In the genomic region with DNA sequence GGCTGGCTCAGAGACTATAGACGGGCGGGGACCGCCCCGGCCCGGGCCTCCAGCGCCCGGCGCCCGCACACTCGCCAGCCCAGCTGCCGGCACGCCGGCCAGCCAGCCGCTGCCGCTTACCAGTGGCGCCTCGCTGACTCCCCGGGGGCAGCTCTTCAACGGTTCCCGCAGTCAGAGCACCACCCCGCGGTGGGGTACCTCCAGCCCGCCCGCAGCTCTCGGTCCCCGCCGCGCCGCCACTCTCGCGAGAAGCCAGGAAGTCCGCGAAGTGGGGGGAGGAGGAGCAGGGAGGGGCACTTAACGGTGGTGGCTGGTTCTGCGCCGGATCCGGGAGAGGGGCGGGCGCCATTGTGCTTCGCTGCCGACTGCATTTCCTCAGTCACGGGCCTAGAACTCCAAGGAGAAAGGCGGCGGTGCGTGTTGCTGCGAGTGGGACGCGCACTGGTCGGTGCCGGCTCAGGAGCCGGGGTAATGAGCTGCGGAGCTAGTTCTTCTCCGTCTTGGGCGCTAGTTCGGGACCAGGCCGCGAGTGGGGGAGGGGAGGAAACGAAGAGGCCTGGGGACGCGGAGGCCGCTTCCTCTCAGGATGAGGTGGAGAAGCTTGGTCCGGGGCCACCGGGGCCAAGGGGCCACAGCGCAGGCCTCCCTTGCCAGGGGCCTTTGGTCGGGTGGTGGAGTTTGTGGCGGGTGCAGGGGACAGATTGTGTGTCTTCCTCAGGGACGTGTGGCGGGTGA, we compare ENCODE assay signal across 1 cellular context.
TF ChIP-seq lines count a peak whose summit lies in the region.

A gene with protein sequence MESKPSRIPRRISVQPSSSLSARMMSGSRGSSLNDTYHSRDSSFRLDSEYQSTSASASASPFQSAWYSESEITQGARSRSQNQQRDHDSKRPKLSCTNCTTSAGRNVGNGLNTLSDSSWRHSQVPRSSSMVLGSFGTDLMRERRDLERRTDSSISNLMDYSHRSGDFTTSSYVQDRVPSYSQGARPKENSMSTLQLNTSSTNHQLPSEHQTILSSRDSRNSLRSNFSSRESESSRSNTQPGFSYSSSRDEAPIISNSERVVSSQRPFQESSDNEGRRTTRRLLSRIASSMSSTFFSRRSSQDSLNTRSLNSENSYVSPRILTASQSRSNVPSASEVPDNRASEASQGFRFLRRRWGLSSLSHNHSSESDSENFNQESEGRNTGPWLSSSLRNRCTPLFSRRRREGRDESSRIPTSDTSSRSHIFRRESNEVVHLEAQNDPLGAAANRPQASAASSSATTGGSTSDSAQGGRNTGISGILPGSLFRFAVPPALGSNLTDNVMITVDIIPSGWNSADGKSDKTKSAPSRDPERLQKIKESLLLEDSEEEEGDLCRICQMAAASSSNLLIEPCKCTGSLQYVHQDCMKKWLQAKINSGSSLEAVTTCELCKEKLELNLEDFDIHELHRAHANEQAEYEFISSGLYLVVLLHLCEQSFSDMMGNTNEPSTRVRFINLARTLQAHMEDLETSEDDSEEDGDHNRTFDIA (plus strand): TSS at position 313 of the 735 bp plus-strand sequence. CDS start 16,517 bp downstream, outside the sequence.

TF ChIP-seq in HepG2, 621 proteins besides CTCF, POLR2A, EP300 and RAD21 (continued from another document and continues in another):
- TF ChIP-seq, protein P1, sequence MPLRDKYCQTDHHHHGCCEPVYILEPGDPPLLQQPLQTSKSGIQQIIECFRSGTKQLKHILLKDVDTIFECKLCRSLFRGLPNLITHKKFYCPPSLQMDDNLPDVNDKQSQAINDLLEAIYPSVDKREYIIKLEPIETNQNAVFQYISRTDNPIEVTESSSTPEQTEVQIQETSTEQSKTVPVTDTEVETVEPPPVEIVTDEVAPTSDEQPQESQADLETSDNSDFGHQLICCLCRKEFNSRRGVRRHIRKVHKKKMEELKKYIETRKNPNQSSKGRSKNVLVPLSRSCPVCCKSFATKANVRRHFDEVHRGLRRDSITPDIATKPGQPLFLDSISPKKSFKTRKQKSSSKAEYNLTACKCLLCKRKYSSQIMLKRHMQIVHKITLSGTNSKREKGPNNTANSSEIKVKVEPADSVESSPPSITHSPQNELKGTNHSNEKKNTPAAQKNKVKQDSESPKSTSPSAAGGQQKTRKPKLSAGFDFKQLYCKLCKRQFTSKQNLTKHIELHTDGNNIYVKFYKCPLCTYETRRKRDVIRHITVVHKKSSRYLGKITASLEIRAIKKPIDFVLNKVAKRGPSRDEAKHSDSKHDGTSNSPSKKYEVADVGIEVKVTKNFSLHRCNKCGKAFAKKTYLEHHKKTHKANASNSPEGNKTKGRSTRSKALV (CRISPR knock-in tag; IDR thresholded peaks at IDR 0.05) = peak; percentile 73
- TF ChIP-seq CHD2 (IDR thresholded peaks at IDR 0.05; ENCODE audit: low read depth, low read length) (peak; percentile 99), KDM6A (CRISPR knock-in tag; IDR thresholded peaks at IDR 0.05; ENCODE audit: low read depth) (no peak; the same call in 1 of the 2 replicates), NCOA5 (CRISPR knock-in tag; IDR thresholded peaks at IDR 0.05) (no peak), SRSF1 (optimal IDR thresholded peaks at IDR 0.05; ENCODE audit: low read depth, low read length) (peak; percentile 99), ZNF772 (CRISPR knock-in tag; IDR thresholded peaks at IDR 0.05) (peak; percentile 97), ZNF850 (CRISPR knock-in tag; conservative IDR thresholded peaks at IDR 0.05) (peak; percentile 94), POLR2AphosphoS2 (IDR thresholded peaks at IDR 0.05; ENCODE audit: low read depth, low read length) (peak; percentile 94), ZNF253 (CRISPR knock-in tag; IDR thresholded peaks at IDR 0.05; ENCODE audit: borderline replicate concordance) (peak; percentile 92; the same call in 1 of the 2 replicates), HNRNPK (IDR thresholded peaks at IDR 0.05; ENCODE audit: low read depth, low read length, poor library complexity, severe bottlenecking) (peak; percentile 91), ZNF747 (CRISPR knock-in tag; IDR thresholded peaks at IDR 0.05; ENCODE audit: borderline replicate concordance) (peak; percentile 95; the same call in 1 of the 2 replicates), SNAPC2 (CRISPR knock-in tag; IDR thresholded peaks at IDR 0.05) (peak; percentile 94), ESRRA (CRISPR knock-in tag; IDR thresholded peaks at IDR 0.05; ENCODE audit: low read depth) (peak; percentile 89)
- TF ChIP-seq, protein P2, sequence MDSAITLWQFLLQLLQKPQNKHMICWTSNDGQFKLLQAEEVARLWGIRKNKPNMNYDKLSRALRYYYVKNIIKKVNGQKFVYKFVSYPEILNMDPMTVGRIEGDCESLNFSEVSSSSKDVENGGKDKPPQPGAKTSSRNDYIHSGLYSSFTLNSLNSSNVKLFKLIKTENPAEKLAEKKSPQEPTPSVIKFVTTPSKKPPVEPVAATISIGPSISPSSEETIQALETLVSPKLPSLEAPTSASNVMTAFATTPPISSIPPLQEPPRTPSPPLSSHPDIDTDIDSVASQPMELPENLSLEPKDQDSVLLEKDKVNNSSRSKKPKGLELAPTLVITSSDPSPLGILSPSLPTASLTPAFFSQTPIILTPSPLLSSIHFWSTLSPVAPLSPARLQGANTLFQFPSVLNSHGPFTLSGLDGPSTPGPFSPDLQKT (CRISPR knock-in tag; IDR thresholded peaks at IDR 0.05; ENCODE audit: borderline replicate concordance) = no peak
- TF ChIP-seq, protein P3, sequence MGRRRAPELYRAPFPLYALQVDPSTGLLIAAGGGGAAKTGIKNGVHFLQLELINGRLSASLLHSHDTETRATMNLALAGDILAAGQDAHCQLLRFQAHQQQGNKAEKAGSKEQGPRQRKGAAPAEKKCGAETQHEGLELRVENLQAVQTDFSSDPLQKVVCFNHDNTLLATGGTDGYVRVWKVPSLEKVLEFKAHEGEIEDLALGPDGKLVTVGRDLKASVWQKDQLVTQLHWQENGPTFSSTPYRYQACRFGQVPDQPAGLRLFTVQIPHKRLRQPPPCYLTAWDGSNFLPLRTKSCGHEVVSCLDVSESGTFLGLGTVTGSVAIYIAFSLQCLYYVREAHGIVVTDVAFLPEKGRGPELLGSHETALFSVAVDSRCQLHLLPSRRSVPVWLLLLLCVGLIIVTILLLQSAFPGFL (CRISPR knock-in tag; IDR thresholded peaks at IDR 0.05) = no peak
- TF ChIP-seq, protein P4, sequence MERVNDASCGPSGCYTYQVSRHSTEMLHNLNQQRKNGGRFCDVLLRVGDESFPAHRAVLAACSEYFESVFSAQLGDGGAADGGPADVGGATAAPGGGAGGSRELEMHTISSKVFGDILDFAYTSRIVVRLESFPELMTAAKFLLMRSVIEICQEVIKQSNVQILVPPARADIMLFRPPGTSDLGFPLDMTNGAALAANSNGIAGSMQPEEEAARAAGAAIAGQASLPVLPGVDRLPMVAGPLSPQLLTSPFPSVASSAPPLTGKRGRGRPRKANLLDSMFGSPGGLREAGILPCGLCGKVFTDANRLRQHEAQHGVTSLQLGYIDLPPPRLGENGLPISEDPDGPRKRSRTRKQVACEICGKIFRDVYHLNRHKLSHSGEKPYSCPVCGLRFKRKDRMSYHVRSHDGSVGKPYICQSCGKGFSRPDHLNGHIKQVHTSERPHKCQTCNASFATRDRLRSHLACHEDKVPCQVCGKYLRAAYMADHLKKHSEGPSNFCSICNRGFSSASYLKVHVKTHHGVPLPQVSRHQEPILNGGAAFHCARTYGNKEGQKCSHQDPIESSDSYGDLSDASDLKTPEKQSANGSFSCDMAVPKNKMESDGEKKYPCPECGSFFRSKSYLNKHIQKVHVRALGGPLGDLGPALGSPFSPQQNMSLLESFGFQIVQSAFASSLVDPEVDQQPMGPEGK (CRISPR knock-in tag; IDR thresholded peaks at IDR 0.05) = peak; percentile 99
- TF ChIP-seq, protein P5, sequence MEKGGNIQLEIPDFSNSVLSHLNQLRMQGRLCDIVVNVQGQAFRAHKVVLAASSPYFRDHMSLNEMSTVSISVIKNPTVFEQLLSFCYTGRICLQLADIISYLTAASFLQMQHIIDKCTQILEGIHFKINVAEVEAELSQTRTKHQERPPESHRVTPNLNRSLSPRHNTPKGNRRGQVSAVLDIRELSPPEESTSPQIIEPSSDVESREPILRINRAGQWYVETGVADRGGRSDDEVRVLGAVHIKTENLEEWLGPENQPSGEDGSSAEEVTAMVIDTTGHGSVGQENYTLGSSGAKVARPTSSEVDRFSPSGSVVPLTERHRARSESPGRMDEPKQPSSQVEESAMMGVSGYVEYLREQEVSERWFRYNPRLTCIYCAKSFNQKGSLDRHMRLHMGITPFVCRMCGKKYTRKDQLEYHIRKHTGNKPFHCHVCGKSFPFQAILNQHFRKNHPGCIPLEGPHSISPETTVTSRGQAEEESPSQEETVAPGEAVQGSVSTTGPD (CRISPR knock-in tag; IDR thresholded peaks at IDR 0.05) = peak; percentile 86
- TF ChIP-seq, protein P6, sequence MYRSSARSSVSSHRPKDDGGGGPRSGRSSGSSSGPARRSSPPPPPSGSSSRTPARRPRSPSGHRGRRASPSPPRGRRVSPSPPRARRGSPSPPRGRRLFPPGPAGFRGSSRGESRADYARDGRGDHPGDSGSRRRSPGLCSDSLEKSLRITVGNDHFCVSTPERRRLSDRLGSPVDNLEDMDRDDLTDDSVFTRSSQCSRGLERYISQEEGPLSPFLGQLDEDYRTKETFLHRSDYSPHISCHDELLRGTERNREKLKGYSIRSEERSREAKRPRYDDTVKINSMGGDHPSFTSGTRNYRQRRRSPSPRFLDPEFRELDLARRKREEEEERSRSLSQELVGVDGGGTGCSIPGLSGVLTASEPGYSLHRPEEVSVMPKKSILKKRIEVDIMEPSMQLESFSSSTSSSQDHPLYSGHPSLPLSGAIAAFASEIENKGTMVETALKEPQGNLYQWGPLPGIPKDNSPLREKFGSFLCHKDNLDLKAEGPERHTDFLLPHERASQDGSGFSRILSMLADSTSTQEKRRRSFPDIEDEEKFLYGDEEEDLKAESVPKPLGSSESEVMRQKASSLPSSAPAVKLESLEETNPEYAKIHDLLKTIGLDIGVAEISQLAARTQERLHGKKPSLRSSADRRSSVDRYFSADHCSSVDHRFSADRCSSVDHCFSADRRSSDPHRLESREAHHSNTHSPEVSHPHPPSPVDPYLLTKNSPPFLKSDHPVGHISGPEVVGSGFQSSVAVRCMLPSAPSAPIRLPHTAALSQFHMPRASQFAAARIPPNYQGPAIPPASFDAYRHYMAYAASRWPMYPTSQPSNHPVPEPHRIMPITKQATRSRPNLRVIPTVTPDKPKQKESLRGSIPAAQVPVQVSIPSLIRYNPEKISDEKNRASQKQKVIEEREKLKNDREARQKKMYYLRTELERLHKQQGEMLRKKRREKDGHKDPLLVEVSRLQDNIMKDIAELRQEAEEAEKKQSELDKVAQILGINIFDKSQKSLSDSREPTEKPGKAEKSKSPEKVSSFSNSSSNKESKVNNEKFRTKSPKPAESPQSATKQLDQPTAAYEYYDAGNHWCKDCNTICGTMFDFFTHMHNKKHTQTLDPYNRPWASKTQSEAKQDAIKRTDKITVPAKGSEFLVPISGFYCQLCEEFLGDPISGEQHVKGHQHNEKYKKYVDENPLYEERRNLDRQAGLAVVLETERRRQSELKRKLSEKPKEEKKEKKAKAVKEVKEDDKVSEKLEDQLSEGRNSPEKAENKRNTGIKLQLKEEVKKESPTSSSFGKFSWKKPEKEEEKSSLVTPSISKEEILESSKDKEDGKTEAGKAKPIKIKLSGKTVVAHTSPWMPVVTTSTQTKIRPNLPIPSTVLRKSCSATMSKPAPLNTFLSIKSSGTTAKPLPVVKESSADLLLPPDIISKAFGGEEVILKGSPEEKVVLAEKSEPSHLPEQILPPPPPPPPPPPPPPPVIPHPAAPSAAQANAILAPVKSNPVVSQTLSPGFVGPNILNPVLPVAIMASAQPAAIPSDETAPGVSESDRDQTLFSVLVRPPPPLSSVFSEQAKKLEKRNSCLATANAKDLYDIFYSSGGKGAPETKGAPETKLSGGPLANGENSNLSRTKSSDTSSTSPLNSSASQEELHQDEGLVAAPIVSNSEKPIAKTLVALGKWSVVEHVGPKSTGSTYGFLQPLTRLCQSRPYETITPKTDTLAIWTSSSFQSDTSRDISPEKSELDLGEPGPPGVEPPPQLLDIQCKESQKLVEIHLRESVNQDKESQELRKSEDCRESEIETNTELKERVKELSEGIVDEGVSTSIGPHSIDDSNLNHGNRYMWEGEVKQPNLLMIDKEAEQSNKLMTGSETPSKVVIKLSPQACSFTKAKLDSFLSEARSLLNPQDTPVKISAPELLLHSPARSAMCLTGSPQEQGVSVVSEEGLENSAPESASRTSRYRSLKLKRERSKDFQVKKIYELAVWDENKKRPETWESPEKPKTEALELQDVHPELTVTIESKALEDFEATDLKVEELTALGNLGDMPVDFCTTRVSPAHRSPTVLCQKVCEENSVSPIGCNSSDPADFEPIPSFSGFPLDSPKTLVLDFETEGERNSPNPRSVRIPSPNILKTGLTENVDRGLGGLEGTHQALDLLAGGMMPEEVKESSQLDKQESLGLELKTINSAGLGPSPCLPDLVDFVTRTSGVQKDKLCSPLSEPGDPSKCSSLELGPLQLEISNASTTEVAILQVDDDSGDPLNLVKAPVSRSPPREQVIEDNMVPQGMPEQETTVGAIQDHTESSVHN (CRISPR knock-in tag; IDR thresholded peaks at IDR 0.05) = peak; percentile 20; the same call in 1 of the 2 replicates
- TF ChIP-seq, protein P7, sequence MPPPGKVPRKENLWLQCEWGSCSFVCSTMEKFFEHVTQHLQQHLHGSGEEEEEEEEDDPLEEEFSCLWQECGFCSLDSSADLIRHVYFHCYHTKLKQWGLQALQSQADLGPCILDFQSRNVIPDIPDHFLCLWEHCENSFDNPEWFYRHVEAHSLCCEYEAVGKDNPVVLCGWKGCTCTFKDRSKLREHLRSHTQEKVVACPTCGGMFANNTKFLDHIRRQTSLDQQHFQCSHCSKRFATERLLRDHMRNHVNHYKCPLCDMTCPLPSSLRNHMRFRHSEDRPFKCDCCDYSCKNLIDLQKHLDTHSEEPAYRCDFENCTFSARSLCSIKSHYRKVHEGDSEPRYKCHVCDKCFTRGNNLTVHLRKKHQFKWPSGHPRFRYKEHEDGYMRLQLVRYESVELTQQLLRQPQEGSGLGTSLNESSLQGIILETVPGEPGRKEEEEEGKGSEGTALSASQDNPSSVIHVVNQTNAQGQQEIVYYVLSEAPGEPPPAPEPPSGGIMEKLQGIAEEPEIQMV (CRISPR knock-in tag; IDR thresholded peaks at IDR 0.05; ENCODE audit: low read depth) = peak; percentile 88; the same call in 1 of the 2 replicates
- TF ChIP-seq, protein P8, sequence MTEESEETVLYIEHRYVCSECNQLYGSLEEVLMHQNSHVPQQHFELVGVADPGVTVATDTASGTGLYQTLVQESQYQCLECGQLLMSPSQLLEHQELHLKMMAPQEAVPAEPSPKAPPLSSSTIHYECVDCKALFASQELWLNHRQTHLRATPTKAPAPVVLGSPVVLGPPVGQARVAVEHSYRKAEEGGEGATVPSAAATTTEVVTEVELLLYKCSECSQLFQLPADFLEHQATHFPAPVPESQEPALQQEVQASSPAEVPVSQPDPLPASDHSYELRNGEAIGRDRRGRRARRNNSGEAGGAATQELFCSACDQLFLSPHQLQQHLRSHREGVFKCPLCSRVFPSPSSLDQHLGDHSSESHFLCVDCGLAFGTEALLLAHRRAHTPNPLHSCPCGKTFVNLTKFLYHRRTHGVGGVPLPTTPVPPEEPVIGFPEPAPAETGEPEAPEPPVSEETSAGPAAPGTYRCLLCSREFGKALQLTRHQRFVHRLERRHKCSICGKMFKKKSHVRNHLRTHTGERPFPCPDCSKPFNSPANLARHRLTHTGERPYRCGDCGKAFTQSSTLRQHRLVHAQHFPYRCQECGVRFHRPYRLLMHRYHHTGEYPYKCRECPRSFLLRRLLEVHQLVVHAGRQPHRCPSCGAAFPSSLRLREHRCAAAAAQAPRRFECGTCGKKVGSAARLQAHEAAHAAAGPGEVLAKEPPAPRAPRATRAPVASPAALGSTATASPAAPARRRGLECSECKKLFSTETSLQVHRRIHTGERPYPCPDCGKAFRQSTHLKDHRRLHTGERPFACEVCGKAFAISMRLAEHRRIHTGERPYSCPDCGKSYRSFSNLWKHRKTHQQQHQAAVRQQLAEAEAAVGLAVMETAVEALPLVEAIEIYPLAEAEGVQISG (CRISPR knock-in tag; IDR thresholded peaks at IDR 0.05) = peak; percentile 93
